Comparison of ENCODE assay signal across 8 cellular contexts in the genomic region with DNA sequence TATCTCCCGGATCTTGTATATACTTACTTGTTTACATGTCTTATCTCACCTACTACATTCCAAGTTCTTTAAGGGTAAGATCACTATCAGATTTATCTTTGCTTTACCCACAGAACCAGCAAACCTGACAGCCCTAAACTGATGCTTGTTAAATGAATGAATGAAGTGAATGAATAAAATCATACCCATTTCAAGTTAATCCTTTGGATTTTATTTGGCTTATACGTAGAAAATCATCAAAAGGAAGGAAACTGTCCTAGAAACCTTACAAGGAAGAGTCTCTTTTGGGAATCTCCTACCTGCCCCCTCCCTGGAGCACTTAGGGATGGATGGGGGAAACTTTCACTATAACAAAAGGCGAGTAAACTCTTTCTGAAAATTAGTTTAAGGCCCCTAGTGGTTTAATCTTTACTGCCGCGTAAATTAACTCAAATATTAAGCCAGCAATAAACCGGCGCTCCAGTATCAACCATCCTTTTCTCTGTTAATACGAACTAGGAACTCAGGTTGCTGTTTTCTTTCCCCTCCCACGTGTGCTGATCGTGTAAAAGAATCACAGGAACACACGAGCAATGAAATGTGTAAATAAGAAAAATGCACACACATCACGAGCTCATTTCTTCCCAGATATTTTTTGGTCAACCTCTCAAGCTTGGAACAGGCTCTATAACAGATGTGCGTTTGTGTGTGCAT. TPM values are rescaled to one million over a fixed set of nuclear protein-coding genes. Genes with fewer than 3 reads are reported as not detected.
A peak's percentile ranks its signal among the peaks of the same experiment; 100 is the strongest.
DNase-seq lines count a peak whose midpoint lies in the region; ATAC-seq and TF ChIP-seq lines count a peak whose summit lies in the region.

No MANE protein-coding gene starts in this region.

- no peaks in the 10 kb centered on the region for H3K9me3 Mint-ChIP-seq in chondrocyte (ENCODE audit: low read depth)

- peaks cover 3% of the 10 kb centered on the region; the same call in 1 of the 2 replicates for H3F3A ChIP-seq in Loucy (ENCODE audit: low read depth)

- peak overlapping the region; percentile 99; the same call in 1 of the 2 replicates for H2AFZ ChIP-seq in Loucy (ENCODE audit: low read length)

- H3K27ac ChIP-seq in C4-2B: peak overlapping the region; percentile 91
- no peak overlapping the region for H3K27ac ChIP-seq in muscle layer of colon (ENCODE audit: low read depth, low read length)

- peak overlapping the region; percentile 97 for H3K27ac Mint-ChIP-seq in chondrocyte (ENCODE audit: unreplicated experiment)

- H3K27me3 ChIP-seq in Loucy (ENCODE audit: insufficient read depth, low read length, poor library complexity, severe bottlenecking) (no peaks in the 10 kb centered on the region), muscle layer of colon (ENCODE audit: control insufficient read depth in 1 of 2, insufficient read depth in 2 of 2, low read length in 2 of 2) (no peaks in the 10 kb centered on the region)

- no peak for DNase-seq in chondrocyte (ENCODE audit: low spot score)
- no peak for DNase-seq in NCI-H1048 (lab: John Stamatoyannopoulos, UW)
- DNase-seq in NCI-H226: no peak

- H3K27me3 Mint-ChIP-seq in chondrocyte (ENCODE audit: low read depth): no peaks in the 10 kb centered on the region

- H3K4me3 ChIP-seq in Loucy (ENCODE audit: low read length, poor library complexity, severe bottlenecking) (peak overlapping the region; percentile 76), muscle layer of colon (ENCODE audit: low read depth in 1 of 2, low read length in 2 of 2) (peak overlapping the region in 1 of 2 donors; percentile 94)

- peak overlapping the region; percentile 94 for H3K4me2 ChIP-seq in Loucy (ENCODE audit: low read depth, low read length, poor library complexity, severe bottlenecking)

- H3K4me1 Mint-ChIP-seq in chondrocyte (ENCODE audit: low read depth): peaks cover 23% of the 10 kb centered on the region

- peaks cover 27% of the 10 kb centered on the region for H3K4me1 ChIP-seq in Loucy (ENCODE audit: insufficient read depth, low read length, poor library complexity, severe bottlenecking)
- H3K4me1 ChIP-seq in muscle layer of colon (ENCODE audit: insufficient read depth, low read length): peaks cover 7% of the 10 kb centered on the region

- H4K20me1 ChIP-seq in Loucy (ENCODE audit: insufficient read depth, low read length, poor library complexity, severe bottlenecking): peaks cover 13% of the 10 kb centered on the region

- H3K36me3 ChIP-seq in Loucy (ENCODE audit: insufficient read depth, low read length): no peaks in the 10 kb centered on the region
- no peaks in the 10 kb centered on the region for H3K36me3 ChIP-seq in muscle layer of colon (ENCODE audit: insufficient read depth, low read length)

- H3K79me2 ChIP-seq in Loucy (ENCODE audit: insufficient read depth, low read length): peaks cover 25% of the 10 kb centered on the region

- H3K9ac ChIP-seq in Loucy (ENCODE audit: low read depth, low read length, poor library complexity, severe bottlenecking) (peak overlapping the region; percentile 82), muscle layer of colon (ENCODE audit: low read length) (peak overlapping the region; percentile 8)

- TF ChIP-seq CTCF in C4-2B (conservative IDR thresholded peaks at IDR 0.05) (peak; percentile 42), Loucy (conservative IDR thresholded peaks at IDR 0.05; ENCODE audit: low read length) (peak; percentile 38; the same call in 1 of the 2 replicates), chondrocyte (IDR thresholded peaks at IDR 0.05) (peak; percentile 65)

- H3K9me2 ChIP-seq in Loucy (replicated peaks; ENCODE audit: low read depth, low read length): no peaks in the 10 kb centered on the region

- ATAC-seq in HG03460 (IDR thresholded peaks at IDR 0.05; ENCODE audit: unreplicated experiment): no peak
- no peak for ATAC-seq in GM19351 (IDR thresholded peaks at IDR 0.05; ENCODE audit: unreplicated experiment)

- H3K9me3 ChIP-seq in Loucy (ENCODE audit: insufficient read depth, low read depth, low read length): no peaks in the 10 kb centered on the region
- no peaks in the 10 kb centered on the region for H3K9me3 ChIP-seq in muscle layer of colon (ENCODE audit: low read length)

- peaks cover 2% of the 10 kb centered on the region for H3K36me3 Mint-ChIP-seq in chondrocyte (ENCODE audit: low read depth)

- H3K4me3 Mint-ChIP-seq in chondrocyte (ENCODE audit: unreplicated experiment): peak overlapping the region; percentile 99

RNA-seq across cellular contexts. Expression of gene UTRN, which starts 1.2 kb away (rescaled TPM):
- 124 to 133 TPM (median 125 TPM) in 3 replicates for total RNA-seq in chondrocyte
